12 cellular contexts compared by ENCODE assay signal in genomic region chr1:198829948-198830347, GRCh38.
A peak's percentile ranks its signal among the peaks of the same experiment; 100 is the strongest.
DNase-seq lines count a peak whose midpoint lies in the region; ATAC-seq and TF ChIP-seq lines count a peak whose summit lies in the region.
"Had no signal": no experiment of that assay in that cellular context is flagged by ENCODE, and none has a peak within 500 bp of the region (broad histone marks: within the 10 kb centered on the region; RNA-seq: fewer than 3 reads in every experiment).

No MANE protein-coding gene starts in this region.

- no peak for TF ChIP-seq EP300 in gastroesophageal sphincter (IDR thresholded peaks at IDR 0.05)

- 50% methylated on average over 1 of the region's 1 CpG; no CpG with 5 or more reads in 1 of the 2 donors for WGBS in gastroesophageal sphincter (ENCODE audit: low coverage in 1 of 2), 2 donors

- no peaks in the 10 kb centered on the region for H3K27me3 Mint-ChIP-seq in chondrocyte (ENCODE audit: low read depth)
- H3K27me3 Mint-ChIP-seq: activated CD4-positive, alpha-beta T cell treated with anti-CD3 and anti-CD28 coated beads, Interleukin-2, amount 10 ng/mL, durations not matched to agents 24 days and 14 days had no signal

- H3K36me3 ChIP-seq in gastroesophageal sphincter: no peaks in the 10 kb centered on the region
- no peaks in the 10 kb centered on the region for H3K36me3 ChIP-seq in PC-3 (ENCODE audit: low read depth, low read length)

- no peak overlapping the region for H3K4me2 ChIP-seq in PC-3 (ENCODE audit: low read length)

- no peak overlapping the region for H3K9ac ChIP-seq in PC-3 (ENCODE audit: low read length)

- H2AFZ ChIP-seq in PC-3 (ENCODE audit: low read length): no peak overlapping the region

- no peak for ATAC-seq in GM21526 (IDR thresholded peaks at IDR 0.05; ENCODE audit: low FRiP score, unreplicated experiment)
- ATAC-seq in gastroesophageal sphincter: no peak
- ATAC-seq in PC-3: no peak
- ATAC-seq: stimulated activated effector memory CD8-positive, alpha-beta T cell treated with anti-CD3 and anti-CD28 coated beads, Interleukin-12 subunit alpha, Interleukin-12 subunit beta, amount 100 ng/mL, for 72 hours had no signal

- no peak for DNase-seq in LNCaP clone FGC (ENCODE audit: low read depth)
- DNase-seq in chondrocyte (ENCODE audit: low spot score): no peak
- peak; percentile 52 for DNase-seq in kidney tubule cell (ENCODE audit: low spot score)
- DNase-seq in SK-N-DZ (ENCODE audit: low spot score): no peak
- no peak for DNase-seq in PC-3
- DNase-seq: NCI-H2081 treated with DMSO at 0.1 percent for 48 hours, SHP77 treated with DMSO at 0.1 percent for 48 hours had no signal

- H3K27ac ChIP-seq in C4-2B (no peak overlapping the region), gastroesophageal sphincter (no peak overlapping the region), PC-3 (ENCODE audit: low read length) (no peak overlapping the region)

- H3K4me1 ChIP-seq in gastroesophageal sphincter (peaks cover 0 to 8% (median 0%) of the 10 kb centered on the region in 3 donors), PC-3 (ENCODE audit: insufficient read depth, low read length) (no peaks in the 10 kb centered on the region; the same call in 1 of the 2 replicates)

- CTCF ChIA-PET in PC-3 (lab: Charles Lee): no interaction called here

- H3K9me2 ChIP-seq in PC-3 (replicated peaks; ENCODE audit: low read length): no peaks in the 10 kb centered on the region

- POLR2A ChIA-PET in PC-3 (lab: Charles Lee; ENCODE audit: unreplicated experiment): no interaction called here

- no peaks in the 10 kb centered on the region for H3K9me3 Mint-ChIP-seq in chondrocyte (ENCODE audit: low read depth)
- H3K9me3 Mint-ChIP-seq: stimulated activated effector memory CD8-positive, alpha-beta T cell treated with anti-CD3 and anti-CD28 coated beads, Interleukin-12 subunit alpha, Interleukin-12 subunit beta, amount 100 ng/mL, for 72 hours had no signal

- H3K79me2 ChIP-seq in PC-3 (ENCODE audit: low read length): no peaks in the 10 kb centered on the region

- no peaks in the 10 kb centered on the region for H3K27me3 ChIP-seq in gastroesophageal sphincter
- no peaks in the 10 kb centered on the region for H3K27me3 ChIP-seq in PC-3 (ENCODE audit: low read length)

- no TSS peak for BruUV-seq in PC-3 (replicated peaks; lab: Mats Ljungman, UMichigan)

- no peak for TF ChIP-seq POLR2A in gastroesophageal sphincter (IDR thresholded peaks at IDR 0.05)

- H4K20me1 ChIP-seq in PC-3 (ENCODE audit: low read length): no peaks in the 10 kb centered on the region

- peaks cover 3% of the 10 kb centered on the region for H3K36me3 Mint-ChIP-seq in chondrocyte (ENCODE audit: low read depth)
- H3K36me3 Mint-ChIP-seq: stimulated activated effector memory CD8-positive, alpha-beta T cell treated with anti-CD3 and anti-CD28 coated beads, Interleukin-12 subunit alpha, Interleukin-12 subunit beta, amount 100 ng/mL, for 72 hours had no signal

- H3K4me1 Mint-ChIP-seq in chondrocyte (ENCODE audit: low read depth): peaks cover 21% of the 10 kb centered on the region
- H3K4me1 Mint-ChIP-seq: stimulated activated effector memory CD8-positive, alpha-beta T cell treated with anti-CD3 and anti-CD28 coated beads, Interleukin-12 subunit alpha, Interleukin-12 subunit beta, amount 100 ng/mL, for 72 hours had no signal

- H3K27ac Mint-ChIP-seq in chondrocyte (ENCODE audit: unreplicated experiment): peak overlapping the region; percentile 29
- H3K27ac Mint-ChIP-seq: stimulated activated effector memory CD8-positive, alpha-beta T cell treated with anti-CD3 and anti-CD28 coated beads, Interleukin-12 subunit alpha, Interleukin-12 subunit beta, amount 100 ng/mL, for 72 hours had no signal

- TF ChIP-seq CTCF in C4-2B (conservative IDR thresholded peaks at IDR 0.05): peak; percentile 12; the same call in 1 of the 2 replicates
- peak; percentile 30 for TF ChIP-seq CTCF in LNCaP clone FGC (IDR thresholded peaks at IDR 0.05; ENCODE audit: control insufficient read depth, extremely low read depth, insufficient read depth)
- TF ChIP-seq CTCF in chondrocyte (IDR thresholded peaks at IDR 0.05): peak; percentile 62
- no peak for TF ChIP-seq CTCF in gastroesophageal sphincter (IDR thresholded peaks at IDR 0.05)
- TF ChIP-seq CTCF in PC-3 (conservative IDR thresholded peaks at IDR 0.05; ENCODE audit: low read depth, low read length): no peak

- H3F3A ChIP-seq in PC-3 (ENCODE audit: low read length, unreplicated experiment): no peaks in the 10 kb centered on the region

- no peaks in the 10 kb centered on the region for H3K9me3 ChIP-seq in gastroesophageal sphincter
- H3K9me3 ChIP-seq in PC-3 (ENCODE audit: low read length): no peaks in the 10 kb centered on the region

- no peak overlapping the region for H3K4me3 ChIP-seq in LNCaP clone FGC (ENCODE audit: low read depth, low read length)
- no peak overlapping the region for H3K4me3 ChIP-seq in gastroesophageal sphincter
- no peak overlapping the region for H3K4me3 ChIP-seq in PC-3 (ENCODE audit: low read length)

- H3K4me3 Mint-ChIP-seq in chondrocyte (ENCODE audit: unreplicated experiment): no peak overlapping the region
- H3K4me3 Mint-ChIP-seq: activated CD4-positive, alpha-beta T cell treated with anti-CD3 and anti-CD28 coated beads, Interleukin-2, amount 10 ng/mL, durations not matched to agents 24 days and 14 days; stimulated activated effector memory CD8-positive, alpha-beta T cell treated with anti-CD3 and anti-CD28 coated beads, Interleukin-12 subunit alpha, Interleukin-12 subunit beta, amount 100 ng/mL, for 72 hours had no signal

- intact Hi-C loops in PC-3 (cut with micrococcal nuclease): no loop called here

Comparison
In these comparisons a context has a peak if more than half of its experiments do, and no peak if none do; other contexts are left out.
1. CTCF ChIP-seq: peak in C4-2B (single experiment), LNCaP clone FGC (single experiment) and chondrocyte (single experiment); none in gastroesophageal sphincter (0 of 4) and PC-3 (single experiment).